In the genomic region with DNA sequence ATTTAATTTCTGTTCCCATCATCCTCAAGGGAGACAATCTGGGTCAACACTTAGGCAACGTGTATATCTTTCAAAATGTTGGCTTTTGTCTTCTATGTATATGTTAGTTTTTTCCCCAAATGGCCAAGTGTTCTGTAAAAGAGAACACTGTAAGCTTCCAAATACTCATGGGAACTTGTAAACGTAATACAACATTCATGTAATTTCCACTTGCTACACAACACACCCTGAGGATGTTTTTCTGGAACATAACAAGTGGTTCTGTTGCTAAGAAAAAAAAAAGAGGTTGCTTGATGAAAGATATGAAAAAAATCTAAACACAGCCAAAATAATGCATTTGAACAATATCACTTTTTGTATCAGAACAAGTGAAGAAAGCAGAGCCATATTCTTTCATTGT, we compare ENCODE assay signal across 26 cellular contexts.
DNase-seq lines count a peak whose midpoint lies in the region; ATAC-seq, FAIRE-seq and TF ChIP-seq lines count a peak whose summit lies in the region.
"Had no signal": no experiment of that assay in that cellular context is flagged by ENCODE, and none has a peak within 500 bp of the region (broad histone marks: within the 10 kb centered on the region; RNA-seq: fewer than 3 reads in every experiment).

No MANE protein-coding gene starts in this region.

- peaks cover 0 to 2% of the 10 kb centered on the region in 2 experiments; a peak in 2 of 5 replicates for H3K4me1 ChIP-seq in K562 (replicated peaks in 1 of 2; ENCODE audit: control insufficient read depth in 2 of 2, insufficient read depth in 2 of 2, low read length in 2 of 2)
- H3K4me1 ChIP-seq in gastroesophageal sphincter, result peaks cover 0 to 5% (median 0%) of the 10 kb centered on the region in 3 donors
- H3K4me1 ChIP-seq: A549, BE2C had no signal

- H3K9ac ChIP-seq in K562 (ENCODE audit: insufficient read depth in 1 of 2, low read depth in 2 of 2, low read length in 2 of 2), result no peak overlapping the region
- H3K9ac ChIP-seq: BLaER1 treated with 17β-estradiol and CSF1 and Interleukin-3, amounts not matched to agents 10 nM and 100 nM; GM23248 had no signal

- ATAC-seq in Right ventricle myocardium inferior (peak; percentile 31), K562 (no peak), gastroesophageal sphincter (no peak)
- no peak for ATAC-seq in activated CD8-positive, alpha-beta T cell treated with anti-CD3 and anti-CD28 coated beads for 36 hours
- ATAC-seq: A549 had no signal

- H2AFZ ChIP-seq in K562 (ENCODE audit: low read depth, low read length), result no peak overlapping the region
- H2AFZ ChIP-seq: GM23248 had no signal

- in situ Hi-C loops in K562 (cut with MboI), result no loop called here

- H3K9me3 Mint-ChIP-seq in activated CD8-positive, alpha-beta T cell treated with anti-CD3 and anti-CD28 coated beads for 36 hours, result no peaks in the 10 kb centered on the region
- H3K9me3 Mint-ChIP-seq: CD4-positive, alpha-beta T cell; CD8-positive, alpha-beta memory T cell had no signal

- H3K36me3 Mint-ChIP-seq in activated CD8-positive, alpha-beta T cell treated with anti-CD3 and anti-CD28 coated beads for 36 hours (ENCODE audit: low read depth), result peaks cover 15% of the 10 kb centered on the region

- 89% methylated on average over 2 of the region's 2 CpGs for WGBS in K562 (ENCODE audit: insufficient coverage, low coverage, missing lambda C conversion rate)
- WGBS in gastroesophageal sphincter (ENCODE audit: low coverage in 1 of 2), 2 donors, result 50% methylated on average over 1 to 2 of the region's 2 CpGs

- no peak for TF ChIP-seq EP300 in K562 (IDR thresholded peaks at IDR 0.05; ENCODE audit: low read length)
- TF ChIP-seq EP300 in gastroesophageal sphincter (IDR thresholded peaks at IDR 0.05), result no peak

- H3K27ac Mint-ChIP-seq in activated CD8-positive, alpha-beta T cell treated with anti-CD3 and anti-CD28 coated beads for 36 hours, result no peak overlapping the region
- H3K27ac Mint-ChIP-seq: CD14-positive monocyte; CD4-positive, alpha-beta T cell; CD8-positive, alpha-beta memory T cell had no signal

- no peak overlapping the region for H3K4me2 ChIP-seq in K562 (ENCODE audit: insufficient read depth, low read length)
- H3K4me2 ChIP-seq: A549; BLaER1 treated with 17β-estradiol and CSF1 and Interleukin-3, amounts not matched to agents 10 nM and 100 nM had no signal

- peak; percentile 11 for FAIRE-seq in K562 (lab: Jason Lieb, UNC)
- FAIRE-seq: A549, D721Med, GM12891, H1 had no signal

- no peaks in the 10 kb centered on the region for H3K27me3 Mint-ChIP-seq in activated CD8-positive, alpha-beta T cell treated with anti-CD3 and anti-CD28 coated beads for 36 hours
- H3K27me3 Mint-ChIP-seq: CD4-positive, alpha-beta T cell; CD8-positive, alpha-beta memory T cell had no signal

- no peaks in the 10 kb centered on the region for H3K9me1 ChIP-seq in K562 (ENCODE audit: control insufficient read depth, insufficient read depth, low read length)

- H3K9me3 ChIP-seq in K562 (replicated peaks; ENCODE audit: control insufficient read depth, insufficient read depth, low read depth, low read length) (no peaks in the 10 kb centered on the region), gastroesophageal sphincter (no peaks in the 10 kb centered on the region)
- H3K9me3 ChIP-seq: A549, BE2C had no signal

- H3K27ac ChIP-seq in K562 (ENCODE audit: extremely low read depth, low read depth, low read length) (no peak overlapping the region), gastroesophageal sphincter (no peak overlapping the region)
- H3K27ac ChIP-seq: A549; BLaER1 treated with 17β-estradiol and CSF1 and Interleukin-3, amounts not matched to agents 10 nM and 100 nM; GM23248 had no signal

- H3K79me2 ChIP-seq in K562 (ENCODE audit: control insufficient read depth, insufficient read depth, low read length), result no peaks in the 10 kb centered on the region

- no peak for TF ChIP-seq CTCF in K562 (IDR thresholded peaks at IDR 0.05 in 2 of 3, conservative IDR thresholded peaks at IDR 0.05 in 1 of 3; ENCODE audit: insufficient read depth in 2 of 3, low read depth in 1 of 3, low read length in 3 of 3)
- no peak for TF ChIP-seq CTCF in gastroesophageal sphincter (IDR thresholded peaks at IDR 0.05)
- TF ChIP-seq CTCF in activated CD8-positive, alpha-beta T cell treated with anti-CD3 and anti-CD28 coated beads for 36 hours (IDR thresholded peaks at IDR 0.05), result no peak

- TF ChIP-seq POLR2A in K562 (conservative IDR thresholded peaks at IDR 0.05), result no peak
- no peak for TF ChIP-seq POLR2A in gastroesophageal sphincter (IDR thresholded peaks at IDR 0.05)

- POLR2A ChIA-PET in K562 (lab: Yijun Ruan, JAX), result no interaction called here
- POLR2A ChIA-PET in activated CD8-positive, alpha-beta T cell treated with anti-CD3 and anti-CD28 coated beads for 36 hours (lab: Charles Lee), result interaction anchor here (0.6 kb wide), 1 partner anchor 64 kb away, joined by 3 read pairs; no protein-coding TSS in a partner anchor

- no peaks in the 10 kb centered on the region for H4K20me1 ChIP-seq in K562 (replicated peaks; ENCODE audit: control insufficient read depth, insufficient read depth, low read length)
- H4K20me1 ChIP-seq: BLaER1 treated with 17β-estradiol and CSF1 and Interleukin-3, amounts not matched to agents 10 nM and 100 nM had no signal

- DNase-seq in Right ventricle myocardium inferior (ENCODE audit: missing footprints) (no peak), cardiac septum (ENCODE audit: low spot score) (no peak), K562 (ENCODE audit: extremely low read depth in 1 of 4, low spot score in 3 of 4) (no peak), foreskin melanocyte (peak; percentile 54), T-helper 2 cell (no peak)
- DNase-seq in activated CD8-positive, alpha-beta T cell treated with anti-CD3 and anti-CD28 coated beads for 36 hours, result no peak
- DNase-seq: 8988T; ACHN; AML-193; BE2C; CD4-positive, alpha-beta T cell; CD8-positive, alpha-beta memory T cell; DMS 273 treated with DMSO at 0.1 percent for 48 hours; DMS53; DMS79 treated with DMSO at 0.1 percent for 48 hours; GF-D8; GM23248; H7; HCEC 1CT had no signal

- TF ChIP-seq RAD21 in K562 (CRISPR knock-in tag; conservative IDR thresholded peaks at IDR 0.05 in 1 of 2, IDR thresholded peaks at IDR 0.05 in 1 of 2), result no peak

- no peaks in the 10 kb centered on the region for H3K27me3 ChIP-seq in K562 (ENCODE audit: control insufficient read depth in 2 of 2, insufficient read depth in 2 of 2, low read length in 2 of 2)
- no peaks in the 10 kb centered on the region for H3K27me3 ChIP-seq in gastroesophageal sphincter
- H3K27me3 ChIP-seq: BE2C; BLaER1 treated with 17β-estradiol and CSF1 and Interleukin-3, amounts not matched to agents 10 nM and 100 nM had no signal

- BruUV-seq in K562 (replicated peaks; lab: Mats Ljungman, UMichigan), result no TSS peak

- intact Hi-C loops in Right ventricle myocardium inferior (cut with DNase I), result no loop called here
- intact Hi-C loops in cardiac septum (cut with DNase I), result no loop called here
- intact Hi-C loops in K562 (cut with micrococcal nuclease), result no loop called here
- intact Hi-C loops in activated CD8-positive, alpha-beta T cell treated with anti-CD3 and anti-CD28 coated beads for 36 hours (cut with micrococcal nuclease), result no loop called here

- H3K4me3 Mint-ChIP-seq in activated CD8-positive, alpha-beta T cell treated with anti-CD3 and anti-CD28 coated beads for 36 hours, result no peak overlapping the region
- H3K4me3 Mint-ChIP-seq: CD14-positive monocyte; CD4-positive, alpha-beta T cell; CD8-positive, alpha-beta memory T cell had no signal

- H3K4me3 ChIP-seq in K562 (no peak overlapping the region), gastroesophageal sphincter (no peak overlapping the region)
- H3K4me3 ChIP-seq: A549; BLaER1 treated with 17β-estradiol and CSF1 and Interleukin-3, amounts not matched to agents 10 nM and 100 nM; GM23248 had no signal

- CTCF ChIA-PET in K562 (lab: Yijun Ruan, JAX; ENCODE audit: low intra/inter-chr PET ratio), result no interaction called here
- CTCF ChIA-PET in activated CD8-positive, alpha-beta T cell treated with anti-CD3 and anti-CD28 coated beads for 36 hours (lab: Charles Lee), result no interaction called here

- H3K36me3 ChIP-seq in K562 (ENCODE audit: control insufficient read depth, insufficient read depth, low read length) (peaks cover 18% of the 10 kb centered on the region; the same call in 1 of the 3 replicates), gastroesophageal sphincter (peaks cover 0 to 62% of the 10 kb centered on the region in 2 donors)

- H3K4me1 Mint-ChIP-seq in activated CD8-positive, alpha-beta T cell treated with anti-CD3 and anti-CD28 coated beads for 36 hours (ENCODE audit: low read depth), result no peaks in the 10 kb centered on the region
- H3K4me1 Mint-ChIP-seq: CD8-positive, alpha-beta memory T cell had no signal

TF ChIP-seq in K562, 482 proteins besides CTCF, POLR2A, EP300 and RAD21:
- TF ChIP-seq ZC3H11A (IDR thresholded peaks at IDR 0.05; ENCODE audit: low read depth, low read length) (no peak), BRF1 (IDR thresholded peaks at IDR 0.05; ENCODE audit: borderline replicate concordance, extremely low read depth, insufficient read length) (no peak), ZNF174 (CRISPR knock-in tag; IDR thresholded peaks at IDR 0.05) (no peak), IFI16 (CRISPR knock-in tag; IDR thresholded peaks at IDR 0.05) (no peak), HDAC2 (IDR thresholded peaks at IDR 0.05) (no peak)
- TF ChIP-seq, protein P1, sequence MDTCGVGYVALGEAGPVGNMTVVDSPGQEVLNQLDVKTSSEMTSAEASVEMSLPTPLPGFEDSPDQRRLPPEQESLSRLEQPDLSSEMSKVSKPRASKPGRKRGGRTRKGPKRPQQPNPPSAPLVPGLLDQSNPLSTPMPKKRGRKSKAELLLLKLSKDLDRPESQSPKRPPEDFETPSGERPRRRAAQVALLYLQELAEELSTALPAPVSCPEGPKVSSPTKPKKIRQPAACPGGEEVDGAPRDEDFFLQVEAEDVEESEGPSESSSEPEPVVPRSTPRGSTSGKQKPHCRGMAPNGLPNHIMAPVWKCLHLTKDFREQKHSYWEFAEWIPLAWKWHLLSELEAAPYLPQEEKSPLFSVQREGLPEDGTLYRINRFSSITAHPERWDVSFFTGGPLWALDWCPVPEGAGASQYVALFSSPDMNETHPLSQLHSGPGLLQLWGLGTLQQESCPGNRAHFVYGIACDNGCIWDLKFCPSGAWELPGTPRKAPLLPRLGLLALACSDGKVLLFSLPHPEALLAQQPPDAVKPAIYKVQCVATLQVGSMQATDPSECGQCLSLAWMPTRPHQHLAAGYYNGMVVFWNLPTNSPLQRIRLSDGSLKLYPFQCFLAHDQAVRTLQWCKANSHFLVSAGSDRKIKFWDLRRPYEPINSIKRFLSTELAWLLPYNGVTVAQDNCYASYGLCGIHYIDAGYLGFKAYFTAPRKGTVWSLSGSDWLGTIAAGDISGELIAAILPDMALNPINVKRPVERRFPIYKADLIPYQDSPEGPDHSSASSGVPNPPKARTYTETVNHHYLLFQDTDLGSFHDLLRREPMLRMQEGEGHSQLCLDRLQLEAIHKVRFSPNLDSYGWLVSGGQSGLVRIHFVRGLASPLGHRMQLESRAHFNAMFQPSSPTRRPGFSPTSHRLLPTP (IDR thresholded peaks at IDR 0.05; ENCODE audit: borderline replicate concordance, extremely low read depth, insufficient read length), result no peak
